9 cellular contexts compared by ENCODE assay signal in the genomic region with DNA sequence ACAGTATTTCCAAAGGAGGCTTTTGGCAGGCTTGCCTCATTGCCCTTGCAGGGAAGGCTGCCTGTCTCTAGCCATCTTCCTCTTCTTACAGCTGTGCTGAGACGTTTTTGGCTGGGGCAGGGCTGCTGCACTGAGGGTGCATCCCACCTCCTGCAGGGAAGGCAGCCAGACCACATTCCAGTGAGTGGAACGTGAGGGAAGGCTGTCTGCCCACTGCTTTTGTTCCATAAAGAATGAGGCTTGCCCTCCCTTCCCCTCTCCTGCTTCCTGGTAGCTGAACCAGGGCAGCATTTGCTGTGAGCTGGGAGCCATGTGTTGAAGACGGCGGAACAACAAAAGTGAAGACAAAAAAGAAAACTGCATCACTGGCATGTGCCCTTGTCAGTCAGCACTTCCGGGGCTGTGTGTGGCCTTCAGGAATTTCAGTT. TPM values are rescaled to one million over a fixed set of nuclear protein-coding genes. Genes with fewer than 3 reads are reported as not detected.
DNase-seq lines count a peak whose midpoint lies in the region; ATAC-seq and TF ChIP-seq lines count a peak whose summit lies in the region.
"Had no signal": no experiment of that assay in that cellular context is flagged by ENCODE, and none has a peak within 500 bp of the region (broad histone marks: within the 10 kb centered on the region; RNA-seq: fewer than 3 reads in every experiment).

No MANE protein-coding gene starts in this region.

- H3K4me1 ChIP-seq in iPS-20b (ENCODE audit: insufficient read depth, low read length) (peaks cover 33% of the 10 kb centered on the region; the same call in 1 of the 2 replicates), spleen (peaks cover 25 to 66% (median 59%) of the 10 kb centered on the region in 6 donors)

- peak; percentile 65 for DNase-seq in HFFc6
- DNase-seq in amniotic stem cell (lab: John Stamatoyannopoulos, UW) = peak; percentile 11
- peak; percentile 58 for DNase-seq in spleen
- no peak for DNase-seq in C1 segment of cervical spinal cord (lab: John Stamatoyannopoulos, UW)
- no peak for DNase-seq in NCI-H345 treated with DMSO at 0.1 percent for 48 hours (lab: John Stamatoyannopoulos, UW; ENCODE audit: unreplicated experiment)

- H3K27ac Mint-ChIP-seq in HFFc6 = peak overlapping the region; percentile 93

- H3K4me3 ChIP-seq in iPS-20b (ENCODE audit: low read length) = peak overlapping the region; percentile 28; the same call in 1 of the 2 replicates
- H3K4me3 ChIP-seq in spleen = no peak overlapping the region

- TF ChIP-seq CTCF in HFFc6 (IDR thresholded peaks at IDR 0.05) = no peak
- no peak for TF ChIP-seq CTCF in spleen (IDR thresholded peaks at IDR 0.05 in 8 of 11, conservative IDR thresholded peaks at IDR 0.05 in 3 of 11)

- no peaks in the 10 kb centered on the region for H3K9me3 ChIP-seq in iPS-20b (ENCODE audit: insufficient read depth, low read depth, low read length)
- no peaks in the 10 kb centered on the region for H3K9me3 ChIP-seq in spleen

- TF ChIP-seq POLR2A in spleen (IDR thresholded peaks at IDR 0.05) = no peak

- peak overlapping the region; percentile 80 for H3K4me3 Mint-ChIP-seq in HFFc6
- H3K4me3 Mint-ChIP-seq: central memory CD8-positive, alpha-beta T cell had no signal

- peak overlapping the region; percentile 73 for H3K9ac ChIP-seq in iPS-20b (ENCODE audit: low read depth, low read length)

- peaks cover 4% of the 10 kb centered on the region; the same call in 1 of the 2 replicates for H3K36me3 Mint-ChIP-seq in HFFc6 (ENCODE audit: low read depth)

- H3K27ac ChIP-seq in iPS-20b (ENCODE audit: low read length) (peak overlapping the region; percentile 28), spleen (peak overlapping the region; percentile 7 to 77 (median 65))

- H3K4me1 Mint-ChIP-seq in HFFc6 (ENCODE audit: low read depth) = peaks cover 61% of the 10 kb centered on the region

- H3K36me3 ChIP-seq in iPS-20b (ENCODE audit: insufficient read depth, low read depth, low read length) = peaks cover 7% of the 10 kb centered on the region; the same call in 1 of the 2 replicates
- H3K36me3 ChIP-seq in spleen = peaks cover 0 to 36% (median 23%) of the 10 kb centered on the region in 6 donors

- intact Hi-C loops in spleen (cut with DNase I; ENCODE audit: low total_unique reads) = loop anchor here (5.0 kb wide), 1 partner anchor 76 kb away; a partner anchor contains a TSS

- H3K27me3 Mint-ChIP-seq in HFFc6 (ENCODE audit: insufficient read depth) = peaks cover 8% of the 10 kb centered on the region
- H3K27me3 Mint-ChIP-seq: central memory CD8-positive, alpha-beta T cell had no signal

- no peaks in the 10 kb centered on the region for H3K9me3 Mint-ChIP-seq in HFFc6
- H3K9me3 Mint-ChIP-seq: central memory CD8-positive, alpha-beta T cell had no signal

- WGBS in spleen, 5 donors = 27 to 41% (median 33%) methylated on average over 5 of the region's 5 CpGs

- H3K27me3 ChIP-seq in iPS-20b (ENCODE audit: insufficient read depth, low read length) = no peaks in the 10 kb centered on the region
- no peaks in the 10 kb centered on the region for H3K27me3 ChIP-seq in spleen (replicated peaks in 1 of 7)

- ATAC-seq in HG03469 (IDR thresholded peaks at IDR 0.05; ENCODE audit: unreplicated experiment) (no peak), GM18498 (IDR thresholded peaks at IDR 0.05; ENCODE audit: unreplicated experiment) (no peak)

RNA-seq across cellular contexts. Expression of a gene that starts 16.8 kb away (rescaled TPM):
- 100 to 1,000 TPM; 188 to 220 (median 206) TPM for total RNA-seq in HFFc6 (2021; fragmentation: NEBNext Ultra II Directional; extraction: Animal tissue kit (Norgen Biotek cat#: 25700))
- 100 to 1,000 TPM; 182 to 270 (median 252) TPM for total RNA-seq in spleen
- polyA plus RNA-seq in spleen = 100 to 1,000 TPM in 1 of 3 donors, 10 to 100 TPM in 2; 61.2 to 164 (median 74.9) TPM

RNA-seq across cellular contexts. Expression of a gene that starts 46.0 kb away (rescaled TPM):
- total RNA-seq in HFFc6 (2021; fragmentation: NEBNext Ultra II Directional; extraction: Animal tissue kit (Norgen Biotek cat#: 25700)) = not detected
- total RNA-seq in spleen = not detected
- polyA plus RNA-seq in spleen = not detected

Comparison
In these comparisons a context has a peak if more than half of its experiments do, and no peak if none do; other contexts are left out.
1. DNase-seq: peak in HFFc6 (single experiment), amniotic stem cell (single experiment) and spleen (single experiment); none in C1 segment of cervical spinal cord (0 of 14) and NCI-H345 treated with DMSO at 0.1 percent for 48 hours (single experiment).